8 cellular contexts compared by ENCODE assay signal in genomic region chr17:49414271-49414621, GRCh38. TPM values are rescaled to one million over a fixed set of nuclear protein-coding genes. Genes with fewer than 3 reads are reported as not detected.
DNase-seq lines count a peak whose midpoint lies in the region; ATAC-seq and TF ChIP-seq lines count a peak whose summit lies in the region.

No MANE protein-coding gene starts in this region.

- intact Hi-C loops in Panc1 (cut with micrococcal nuclease; ENCODE audit: unreplicated experiment): no loop called here

- peak overlapping the region; percentile 98 for H3K4me3 ChIP-seq in GM12865 (ENCODE audit: low read depth, low read length)
- H3K4me3 ChIP-seq in Panc1 (ENCODE audit: low read depth in 2 of 2, low read length in 2 of 2): peak overlapping the region; percentile 60 to 99
- peak overlapping the region; percentile 100 for H3K4me3 ChIP-seq in fibroblast of mammary gland (ENCODE audit: control insufficient read depth, low read depth, low read length)
- peak overlapping the region; percentile 99 for H3K4me3 ChIP-seq in rectal smooth muscle tissue (ENCODE audit: low read length)

- peak; percentile 19 for ATAC-seq in Panc1
- ATAC-seq in GM19395 (IDR thresholded peaks at IDR 0.05; ENCODE audit: unreplicated experiment): no peak

- TF ChIP-seq CTCF in GM12865 (IDR thresholded peaks at IDR 0.05; ENCODE audit: insufficient read depth, low read depth, low read length, missing control alignments): no peak
- TF ChIP-seq CTCF in Panc1 (IDR thresholded peaks at IDR 0.05): no peak
- TF ChIP-seq CTCF in fibroblast of mammary gland (conservative IDR thresholded peaks at IDR 0.05; ENCODE audit: control insufficient read depth, insufficient read depth, low read depth, low read length): no peak

- no peak for DNase-seq in GM12865 (ENCODE audit: low read depth)
- DNase-seq in Panc1 (ENCODE audit: low read depth, low spot score): no peak
- peak; percentile 6 for DNase-seq in fibroblast of mammary gland (ENCODE audit: low read depth)
- no peak for DNase-seq in NCI-H446 (lab: John Stamatoyannopoulos, UW)
- no peak for DNase-seq in anterior cingulate cortex (lab: John Stamatoyannopoulos, UW)
- DNase-seq in glomerular visceral epithelial cell (ENCODE audit: extremely low spot score): no peak

- POLR2A ChIA-PET in Panc1 (lab: Charles Lee): no interaction called here

- peak overlapping the region; percentile 80 for H3K9ac ChIP-seq in rectal smooth muscle tissue (ENCODE audit: low read length)

- BruUV-seq in Panc1 (replicated peaks; lab: Mats Ljungman, UMichigan): no TSS peak

- in situ Hi-C loops in Panc1 (cut with HindIII; ENCODE audit: low pct_unique_long_range_greater_than_20kb, low sequenced_read_pairs): no loop called here

- CTCF ChIA-PET in Panc1 (lab: Charles Lee): interaction anchor here (0.9 to 2.6 kb wide), 3 partner anchors 142 to 650 kb away, joined by 3 to 9 read pairs (median 5); no protein-coding TSS in a partner anchor

- H3K4me1 ChIP-seq in Panc1 (ENCODE audit: control insufficient read depth, insufficient read depth, low read length): peaks cover 8% of the 10 kb centered on the region
- H3K4me1 ChIP-seq in rectal smooth muscle tissue (ENCODE audit: control insufficient read depth, insufficient read depth, low read length): peaks cover 10% of the 10 kb centered on the region

- H3K36me3 ChIP-seq in Panc1 (ENCODE audit: control insufficient read depth, insufficient read depth, low read length) (peaks cover 15% of the 10 kb centered on the region), rectal smooth muscle tissue (ENCODE audit: control insufficient read depth, insufficient read depth, low read length) (peaks cover 23% of the 10 kb centered on the region)

- H3K27ac ChIP-seq in Panc1 (ENCODE audit: low read length) (peak overlapping the region; percentile 75), rectal smooth muscle tissue (ENCODE audit: low read depth, low read length) (peak overlapping the region; percentile 15)

- H3K27me3 ChIP-seq in Panc1 (ENCODE audit: control insufficient read depth, insufficient read depth, low read length) (no peaks in the 10 kb centered on the region), rectal smooth muscle tissue (ENCODE audit: control insufficient read depth, insufficient read depth, low read length) (no peaks in the 10 kb centered on the region)

- no peaks in the 10 kb centered on the region for H3K9me3 ChIP-seq in Panc1 (ENCODE audit: control insufficient read depth, insufficient read depth, low read depth, low read length)

RNA-seq across cellular contexts. Expression of gene PHB1, which starts 0.4 kb away (rescaled TPM):
- total RNA-seq in Panc1 (2021; ENCODE audit: unreplicated experiment): 367 TPM
- 301 TPM for polyA plus RNA-seq in Panc1 (2012; ENCODE audit: insufficient read length)

RNA-seq across cellular contexts. Expression of gene ZNF652, which starts 52.2 kb away (rescaled TPM):
- 42.4 TPM for total RNA-seq in Panc1 (2021; ENCODE audit: unreplicated experiment)
- 8.1 TPM for polyA plus RNA-seq in Panc1 (2012; ENCODE audit: insufficient read length)
